Comparison of ENCODE assay signal across 23 cellular contexts in genomic region chr5:133226186-133226585, GRCh38.
A peak's percentile ranks its signal among the peaks of the same experiment; 100 is the strongest.
DNase-seq lines count a peak whose midpoint lies in the region; ATAC-seq, FAIRE-seq and TF ChIP-seq lines count a peak whose summit lies in the region.
"Had no signal": no experiment of that assay in that cellular context is flagged by ENCODE, and none has a peak within 500 bp of the region (broad histone marks: within the 10 kb centered on the region; RNA-seq: fewer than 3 reads in every experiment).

No MANE protein-coding gene starts in this region.

- H3K27ac Mint-ChIP-seq in T-helper 17 cell = peak overlapping the region; percentile 51
- no peak overlapping the region for H3K27ac Mint-ChIP-seq in CD8-positive, alpha-beta memory T cell
- H3K27ac Mint-ChIP-seq: activated CD8-positive, alpha-beta T cell treated with anti-CD3 and anti-CD28 coated beads, Interleukin-2, amount 10 ng/mL, durations not matched to agents 7 days and 5 days; mesothelial cell of epicardium; natural killer cell treated with Interleukin-12 subunit alpha and Interleukin-12 subunit beta and Interleukin-15 and Interleukin-18, amount 100 ng/mL, for 72 hours; stimulated activated naive CD8-positive, alpha-beta T cell treated with anti-CD3 and anti-CD28 coated beads, Interleukin-15, Interleukin-2, amounts not matched to agents 100 ng/mL and 50 ng/mL, for 24 hours had no signal

- POLR2A ChIA-PET in CD8-positive, alpha-beta memory T cell (lab: Charles Lee) = no interaction called here

- no peak for TF ChIP-seq POLR2A in transverse colon (IDR thresholded peaks at IDR 0.05)

- H3K27me3 Mint-ChIP-seq in T-helper 17 cell = peaks cover 24% of the 10 kb centered on the region
- H3K27me3 Mint-ChIP-seq in CD8-positive, alpha-beta memory T cell = peaks cover 7 to 22% of the 10 kb centered on the region in 2 donors
- H3K27me3 Mint-ChIP-seq: stimulated activated naive CD8-positive, alpha-beta T cell treated with anti-CD3 and anti-CD28 coated beads, Interleukin-15, Interleukin-2, amounts not matched to agents 100 ng/mL and 50 ng/mL, for 24 hours had no signal

- H3K27ac ChIP-seq in transverse colon = peak overlapping the region; percentile 50 to 72 (median 66)
- no peak overlapping the region for H3K27ac ChIP-seq in CD8-positive, alpha-beta memory T cell (ENCODE audit: low read depth, low read length)
- H3K27ac ChIP-seq: brain microvascular endothelial cell had no signal

- H3K4me1 ChIP-seq in mucosa of descending colon (ENCODE audit: low read depth) = peaks cover 22% of the 10 kb centered on the region
- peaks cover 12 to 26% (median 19%) of the 10 kb centered on the region in 4 donors for H3K4me1 ChIP-seq in transverse colon
- no peaks in the 10 kb centered on the region for H3K4me1 ChIP-seq in CD8-positive, alpha-beta memory T cell (ENCODE audit: insufficient read depth, low read length)
- H3K4me1 ChIP-seq: HAP-1 had no signal

- H3K4me1 Mint-ChIP-seq in T-helper 17 cell = peaks cover 3% of the 10 kb centered on the region
- no peaks in the 10 kb centered on the region for H3K4me1 Mint-ChIP-seq in CD8-positive, alpha-beta memory T cell

- H3K36me3 ChIP-seq in H7 (replicated peaks; ENCODE audit: control insufficient read depth, insufficient read depth, low read length) (no peaks in the 10 kb centered on the region), mucosa of descending colon (ENCODE audit: low read depth) (no peaks in the 10 kb centered on the region), transverse colon (no peaks in the 10 kb centered on the region)
- no peaks in the 10 kb centered on the region for H3K36me3 ChIP-seq in CD8-positive, alpha-beta memory T cell (ENCODE audit: insufficient read depth, low read length)
- H3K36me3 ChIP-seq: brain microvascular endothelial cell, HAP-1 had no signal

- H3K27me3 ChIP-seq in H7 (ENCODE audit: control insufficient read depth, insufficient read depth, low read length) (no peaks in the 10 kb centered on the region), transverse colon (no peaks in the 10 kb centered on the region)
- peaks cover 4% of the 10 kb centered on the region for H3K27me3 ChIP-seq in CD8-positive, alpha-beta memory T cell (ENCODE audit: insufficient read depth, low read length, poor library complexity, severe bottlenecking)
- H3K27me3 ChIP-seq: brain microvascular endothelial cell had no signal

- no peak for TF ChIP-seq EP300 in transverse colon (IDR thresholded peaks at IDR 0.05; ENCODE audit: low read depth)

- DNase-seq in H7 = peak; percentile 10
- DNase-seq in T-helper 17 cell = no peak
- DNase-seq in mucosa of descending colon = no peak
- DNase-seq in transverse colon = no peak
- DNase-seq in CD8-positive, alpha-beta memory T cell = no peak
- no peak for DNase-seq in frontal cortex (ENCODE audit: low spot score in 2 of 2)
- DNase-seq: activated CD4-positive, CD25-positive, alpha-beta regulatory T cell treated with anti-CD3 and anti-CD28 coated beads, Interleukin-2, amount 50 U/mL, for 72 hours; activated CD8-positive, alpha-beta T cell treated with anti-CD3 and anti-CD28 coated beads, Interleukin-2, amount 10 ng/mL, durations not matched to agents 7 days and 5 days; activated gamma-delta T cell treated with Interleukin-2 at 50 U/mL for 16 hours; brain microvascular endothelial cell; DMS153; GDM1; NCI-H1694 treated with DMSO at 0.1 percent for 48 hours; stimulated activated CD4-positive, alpha-beta T cell treated with anti-CD3 and anti-CD28 coated beads, Interleukin-4, amount 100 ng/mL, for 24 hours; SW 1271; trophoblast cell had no signal

- peaks cover 0 to 2% (median 0%) of the 10 kb centered on the region in 5 donors for H3K9me3 Mint-ChIP-seq in CD8-positive, alpha-beta memory T cell
- H3K9me3 Mint-ChIP-seq: mesothelial cell of epicardium; natural killer cell treated with Interleukin-12 subunit alpha and Interleukin-12 subunit beta and Interleukin-15 and Interleukin-18, amount 100 ng/mL, for 72 hours; stimulated activated naive CD8-positive, alpha-beta T cell treated with anti-CD3 and anti-CD28 coated beads, Interleukin-15, Interleukin-2, amounts not matched to agents 100 ng/mL and 50 ng/mL, for 24 hours had no signal

- in situ Hi-C loops in transverse colon (cut with MboI; ENCODE audit: low pct_ligation_motif_present in 1 of 4, low pct_unique_long_range_greater_than_20kb in 1 of 4, low sequenced_read_pairs in 3 of 4) = no loop called here

- H3K4me3 Mint-ChIP-seq in T-helper 17 cell = no peak overlapping the region
- H3K4me3 Mint-ChIP-seq in CD8-positive, alpha-beta memory T cell = no peak overlapping the region
- H3K4me3 Mint-ChIP-seq: activated CD8-positive, alpha-beta T cell treated with anti-CD3 and anti-CD28 coated beads, Interleukin-2, amount 10 ng/mL, durations not matched to agents 7 days and 5 days; mesothelial cell of epicardium; natural killer cell treated with Interleukin-12 subunit alpha and Interleukin-12 subunit beta and Interleukin-15 and Interleukin-18, amount 100 ng/mL, for 72 hours; stimulated activated naive CD8-positive, alpha-beta T cell treated with anti-CD3 and anti-CD28 coated beads, Interleukin-15, Interleukin-2, amounts not matched to agents 100 ng/mL and 50 ng/mL, for 24 hours had no signal

- ATAC-seq in T-helper 17 cell (no peak), mucosa of descending colon (peak; percentile 28), GM18907 (IDR thresholded peaks at IDR 0.05; ENCODE audit: unreplicated experiment) (no peak)
- ATAC-seq: activated CD8-positive, alpha-beta T cell treated with anti-CD3 and anti-CD28 coated beads, Interleukin-2, amount 10 ng/mL, durations not matched to agents 7 days and 5 days; natural killer cell treated with Interleukin-12 subunit alpha and Interleukin-12 subunit beta and Interleukin-15 and Interleukin-18, amount 100 ng/mL, for 72 hours; Right ventricle myocardium inferior had no signal

- H3K9me3 ChIP-seq in T-helper 17 cell (ENCODE audit: control insufficient read depth, low read length, poor library complexity, severe bottlenecking) (no peaks in the 10 kb centered on the region), mucosa of descending colon (no peaks in the 10 kb centered on the region), transverse colon (no peaks in the 10 kb centered on the region)
- H3K9me3 ChIP-seq in CD8-positive, alpha-beta memory T cell (ENCODE audit: low read length) = no peaks in the 10 kb centered on the region
- H3K9me3 ChIP-seq: HAP-1 had no signal

- no peak overlapping the region for H3K4me3 ChIP-seq in H7 (ENCODE audit: insufficient read depth, low read depth, low read length)
- H3K4me3 ChIP-seq in mucosa of descending colon = no peak overlapping the region
- H3K4me3 ChIP-seq in transverse colon = no peak overlapping the region
- no peak overlapping the region for H3K4me3 ChIP-seq in CD8-positive, alpha-beta memory T cell (ENCODE audit: low read length)
- H3K4me3 ChIP-seq: HAP-1, smooth muscle cell had no signal

- H3K36me3 Mint-ChIP-seq in T-helper 17 cell (ENCODE audit: low read depth) = peaks cover 2% of the 10 kb centered on the region
- H3K36me3 Mint-ChIP-seq in CD8-positive, alpha-beta memory T cell = no peaks in the 10 kb centered on the region
- H3K36me3 Mint-ChIP-seq: mesothelial cell of epicardium; natural killer cell treated with Interleukin-12 subunit alpha and Interleukin-12 subunit beta and Interleukin-15 and Interleukin-18, amount 100 ng/mL, for 72 hours had no signal

- intact Hi-C loops in mucosa of descending colon (cut with DNase I, micrococcal nuclease) = no loop called here
- intact Hi-C loops in transverse colon (cut with DNase I; ENCODE audit: low total_unique reads) = no loop called here

- TF ChIP-seq CTCF in mucosa of descending colon (IDR thresholded peaks at IDR 0.05) = no peak
- no peak for TF ChIP-seq CTCF in transverse colon (IDR thresholded peaks at IDR 0.05)

- 100% methylated on average over 1 of the region's 1 CpG; no CpG with 5 or more reads in 1 of the 2 donors for WGBS in transverse colon (ENCODE audit: low coverage in 1 of 2), 2 donors

- CTCF ChIA-PET in CD8-positive, alpha-beta memory T cell (lab: Charles Lee) = interaction anchor here (1.3 kb wide), 1 partner anchor 9 kb away, joined by 4 read pairs; no protein-coding TSS in a partner anchor

- no peak for FAIRE-seq in frontal cortex (lab: Jason Lieb, UNC)
